ENCODE assay signal across 19 cellular contexts in genomic region chr16:5069048-5069447, GRCh38. TPM values are rescaled to one million over a fixed set of nuclear protein-coding genes. Genes with fewer than 3 reads are reported as not detected.
A peak's percentile ranks its signal among the peaks of the same experiment; 100 is the strongest.
DNase-seq lines count a peak whose midpoint lies in the region; ATAC-seq, FAIRE-seq and TF ChIP-seq lines count a peak whose summit lies in the region.
"Had no signal": no experiment of that assay in that cellular context is flagged by ENCODE, and none has a peak within 500 bp of the region (broad histone marks: within the 10 kb centered on the region; RNA-seq: fewer than 3 reads in every experiment).

No MANE protein-coding gene starts in this region.

- no peak overlapping the region for H3K9ac ChIP-seq in HepG2 (ENCODE audit: insufficient read depth, low read depth, low read length)
- H3K9ac ChIP-seq: GM23248 had no signal

- no peak for DNase-seq in HepG2 (ENCODE audit: low spot score)
- DNase-seq in right lobe of liver, result no peak
- DNase-seq in RWPE2 (ENCODE audit: low spot score), result peak; percentile 18
- DNase-seq in sciatic nerve (ENCODE audit: low spot score), result peak; percentile 19
- no peak for DNase-seq in putamen (ENCODE audit: low spot score)
- DNase-seq in NCI-H748 treated with DMSO at 0.1 percent for 48 hours (lab: John Stamatoyannopoulos, UW), result no peak
- DNase-seq: ACHN; BE2C; C1 segment of cervical spinal cord; Caco-2; CD4-positive, alpha-beta T cell; GM23248; HCEC 1CT had no signal

- intact Hi-C loops in HepG2 (cut with micrococcal nuclease; ENCODE audit: unreplicated experiment), result no loop called here
- intact Hi-C loops in right lobe of liver (cut with DNase I), result no loop called here
- intact Hi-C loops in sciatic nerve (cut with DNase I), result no loop called here

- H3K4me1 ChIP-seq in HepG2 (ENCODE audit: insufficient read depth, low read length) (peaks cover 44% of the 10 kb centered on the region), right lobe of liver (peaks cover 0 to 13% (median 0%) of the 10 kb centered on the region in 4 donors), RWPE2 (ENCODE audit: insufficient read depth, poor library complexity, severe bottlenecking) (peaks cover 4% of the 10 kb centered on the region)
- H3K4me1 ChIP-seq: BE2C had no signal

- no peak overlapping the region for H3K4me3 ChIP-seq in HepG2 (replicated peaks in 1 of 3; ENCODE audit: insufficient read depth in 1 of 3, low read depth in 2 of 3, low read length in 3 of 3)
- no peak overlapping the region for H3K4me3 ChIP-seq in right lobe of liver
- H3K4me3 ChIP-seq in RWPE2 (ENCODE audit: severe bottlenecking), result no peak overlapping the region
- H3K4me3 ChIP-seq: GM23248 had no signal

- TF ChIP-seq CTCF in HepG2 (CRISPR knock-in tag; IDR thresholded peaks at IDR 0.05), result no peak
- TF ChIP-seq CTCF in right lobe of liver (IDR thresholded peaks at IDR 0.05), result no peak
- no peak for TF ChIP-seq CTCF in RWPE2 (IDR thresholded peaks at IDR 0.05; ENCODE audit: poor library complexity, severe bottlenecking)

- H4K20me1 ChIP-seq in HepG2 (ENCODE audit: insufficient read depth, low read length), result no peaks in the 10 kb centered on the region

- H3K9me3 ChIP-seq in HepG2 (ENCODE audit: low read length) (no peaks in the 10 kb centered on the region), right lobe of liver (no peaks in the 10 kb centered on the region), RWPE2 (ENCODE audit: severe bottlenecking) (no peaks in the 10 kb centered on the region)
- H3K9me3 ChIP-seq: BE2C had no signal

- 41% methylated on average over 9 of the region's 9 CpGs for WGBS in HepG2 (ENCODE audit: low lambda C conversion rate)
- 75% methylated on average over 9 of the region's 9 CpGs for WGBS in right lobe of liver (ENCODE audit: insufficient coverage, low coverage, low lambda C conversion rate, missing lambda C conversion rate)

- peaks cover 19% of the 10 kb centered on the region for H3K79me2 ChIP-seq in HepG2 (ENCODE audit: insufficient read depth, low read length)

- no peak for TF ChIP-seq RAD21 in HepG2 (CRISPR knock-in tag; IDR thresholded peaks at IDR 0.05)

- POLR2A ChIA-PET in HepG2 (lab: Yijun Ruan, JAX), result no interaction called here

- no peak for TF ChIP-seq POLR2A in HepG2 (IDR thresholded peaks at IDR 0.05; ENCODE audit: insufficient read depth in 1 of 2, low read depth in 2 of 2, low read length in 2 of 2)
- no peak for TF ChIP-seq POLR2A in right lobe of liver (IDR thresholded peaks at IDR 0.05)

- TF ChIP-seq EP300 in HepG2 (IDR thresholded peaks at IDR 0.05; ENCODE audit: low read depth in 2 of 2, low read length in 2 of 2) (no peak), HepG2 (CRISPR knock-in tag; IDR thresholded peaks at IDR 0.05; ENCODE audit: borderline replicate concordance) (no peak)

- no peak overlapping the region for H2AFZ ChIP-seq in HepG2 (ENCODE audit: low read length)
- H2AFZ ChIP-seq: GM23248 had no signal

- H3K27me3 ChIP-seq in HepG2 (ENCODE audit: control insufficient read depth in 1 of 2, insufficient read depth in 2 of 2, low read length in 2 of 2), result peaks cover 0 to 13% of the 10 kb centered on the region in 2 experiments; a peak in 1 of 5 replicates
- no peaks in the 10 kb centered on the region for H3K27me3 ChIP-seq in right lobe of liver
- H3K27me3 ChIP-seq in RWPE2 (ENCODE audit: insufficient read depth, poor library complexity, severe bottlenecking), result no peaks in the 10 kb centered on the region

- CTCF ChIA-PET in HepG2 (lab: Yijun Ruan, JAX; ENCODE audit: low intra/inter-chr PET ratio, low total read pairs), result no interaction called here

- no peak for ATAC-seq in HepG2
- ATAC-seq in right lobe of liver, result no peak
- no peak for ATAC-seq in RWPE2 (ENCODE audit: low read depth)
- no peak for ATAC-seq in sciatic nerve

- FAIRE-seq in HepG2 (lab: Jason Lieb, UNC), result no peak
- FAIRE-seq: D721Med, G401.6, GM12891, GM18507 had no signal

- no TSS peak for BruUV-seq in HepG2 (replicated peaks; lab: Mats Ljungman, UMichigan)

- no peak overlapping the region for H3K4me2 ChIP-seq in HepG2 (ENCODE audit: low read depth, low read length)

- H3K36me3 ChIP-seq in HepG2 (replicated peaks in 1 of 2; ENCODE audit: control insufficient read depth in 1 of 2, insufficient read depth in 2 of 2, low read length in 2 of 2) (peaks cover 0 to 6% of the 10 kb centered on the region in 2 experiments; a peak in 3 of 5 replicates), right lobe of liver (no peaks in the 10 kb centered on the region), RWPE2 (ENCODE audit: low read depth) (peaks cover 12% of the 10 kb centered on the region)
- H3K36me3 ChIP-seq: BE2C had no signal

- in situ Hi-C loops in HepG2 (cut with HindIII; ENCODE audit: extremely low pct_ligation_motif_present, low pct_unique_long_range_greater_than_20kb), result no loop called here

- H3K27ac ChIP-seq in HepG2 (ENCODE audit: extremely low read length, insufficient read depth, low read length) (no peak overlapping the region), right lobe of liver (no peak overlapping the region), RWPE2 (ENCODE audit: poor library complexity, severe bottlenecking) (no peak overlapping the region)
- H3K27ac ChIP-seq: GM23248 had no signal

RNA-seq across cellular contexts. Expression of gene ALG1, which starts 2.6 kb away (rescaled TPM):
- total RNA-seq in HepG2 (2016; rRNA removed; fragmentation: Illumina TruSeq; extraction: Trizol), result 39.6 and 75.6 TPM in 2 replicates
- total RNA-seq in HepG2 (2016; cell fraction: cytosol; rRNA removed; fragmentation: Illumina TruSeq; extraction: Trizol; ENCODE audit: low read depth), result 7.6 and 8.9 TPM in 2 replicates
- 38.5 and 76.0 TPM in 2 replicates for total RNA-seq in HepG2 (2016; cell fraction: insoluble cytoplasmic fraction; rRNA removed; fragmentation: Illumina TruSeq; extraction: Trizol)
- 14.3 and 16.3 TPM in 2 replicates for total RNA-seq in HepG2 (2016; cell fraction: membrane; rRNA removed; fragmentation: Illumina TruSeq; extraction: Trizol)
- 78.0 and 84.8 TPM in 2 replicates for total RNA-seq in HepG2 (2016; cell fraction: nucleus; rRNA removed; fragmentation: Illumina TruSeq; extraction: Trizol)
- 43.3 and 51.5 TPM in 2 replicates for polyA plus RNA-seq in HepG2 (2011; rRNA removed)
- polyA plus RNA-seq in HepG2 (2011; cell fraction: cytosol; rRNA removed), result 46.0 and 52.0 TPM in 2 replicates
- 37.8 and 40.2 TPM in 2 replicates for polyA plus RNA-seq in HepG2 (2011; cell fraction: nucleus; rRNA removed)
- 25.7 and 31.5 TPM in 2 replicates for polyA plus RNA-seq in HepG2 (2012)
- polyA plus RNA-seq in HepG2 (2016; cell fraction: cytosol; fragmentation: Illumina TruSeq; extraction: Trizol; ENCODE audit: low read depth), result 6.3 and 6.5 TPM in 2 replicates
- 36.3 and 37.9 TPM in 2 replicates for polyA plus RNA-seq in HepG2 (2016; cell fraction: insoluble cytoplasmic fraction; fragmentation: Illumina TruSeq; extraction: Trizol; ENCODE audit: low read depth)
- polyA plus RNA-seq in HepG2 (2016; cell fraction: membrane; fragmentation: Illumina TruSeq; extraction: Trizol; ENCODE audit: low read depth), result 10.1 and 11.8 TPM in 2 replicates
- polyA plus RNA-seq in HepG2 (2016; cell fraction: nucleus; fragmentation: Illumina TruSeq; extraction: Trizol; ENCODE audit: insufficient read depth, low read depth), result 104 and 109 TPM in 2 replicates
- polyA minus RNA-seq in HepG2 (2011; rRNA and poly(A)+ RNA removed; ENCODE audit: low replicate concordance), result 135 and 161 TPM in 2 replicates
- polyA minus RNA-seq in HepG2 (2011; cell fraction: cytosol; rRNA and poly(A)+ RNA removed), result 28.6 and 36.3 TPM in 2 replicates
- polyA minus RNA-seq in HepG2 (2011; cell fraction: nucleus; rRNA and poly(A)+ RNA removed), result 50.0 and 65.8 TPM in 2 replicates
- 10 to 100 TPM; 16.0 to 28.0 (median 16.9) TPM for total RNA-seq in right lobe of liver
- total RNA-seq in sciatic nerve, result 15.8 TPM

RNA-seq across cellular contexts. Expression of gene C16orf89, which starts 3.3 kb away (rescaled TPM):
- total RNA-seq in HepG2 (2016; rRNA removed; fragmentation: Illumina TruSeq; extraction: Trizol) (0.97 and 1.9 TPM in 2 replicates), right lobe of liver (not detected), sciatic nerve (44.3 TPM)
- 0.61 and 0.79 TPM in 2 replicates for total RNA-seq in HepG2 (2016; cell fraction: cytosol; rRNA removed; fragmentation: Illumina TruSeq; extraction: Trizol; ENCODE audit: low read depth)
- 0.45 and 1.1 TPM in 2 replicates for total RNA-seq in HepG2 (2016; cell fraction: insoluble cytoplasmic fraction; rRNA removed; fragmentation: Illumina TruSeq; extraction: Trizol)
- 0.76 and 1.0 TPM in 2 replicates for total RNA-seq in HepG2 (2016; cell fraction: membrane; rRNA removed; fragmentation: Illumina TruSeq; extraction: Trizol)
- 0.72 and 0.78 TPM in 2 replicates for total RNA-seq in HepG2 (2016; cell fraction: nucleus; rRNA removed; fragmentation: Illumina TruSeq; extraction: Trizol)
- polyA plus RNA-seq in HepG2 (2011; rRNA removed), result 2.8 and 3.4 TPM in 2 replicates
- polyA plus RNA-seq in HepG2 (2011; cell fraction: cytosol; rRNA removed), result 2.8 TPM in 2 replicates
- polyA plus RNA-seq in HepG2 (2011; cell fraction: nucleus; rRNA removed), result 1.3 and 1.4 TPM in 2 replicates
- 1.7 and 2.7 TPM in 2 replicates for polyA plus RNA-seq in HepG2 (2012)
- polyA plus RNA-seq in HepG2 (2016; cell fraction: cytosol; fragmentation: Illumina TruSeq; extraction: Trizol; ENCODE audit: low read depth), result 0.58 and 0.68 TPM in 2 replicates
- 0.85 and 1.2 TPM in 2 replicates for polyA plus RNA-seq in HepG2 (2016; cell fraction: insoluble cytoplasmic fraction; fragmentation: Illumina TruSeq; extraction: Trizol; ENCODE audit: low read depth)
- polyA plus RNA-seq in HepG2 (2016; cell fraction: membrane; fragmentation: Illumina TruSeq; extraction: Trizol; ENCODE audit: low read depth), result 0.71 and 0.81 TPM in 2 replicates
- 1.4 and 2.1 TPM in 2 replicates for polyA plus RNA-seq in HepG2 (2016; cell fraction: nucleus; fragmentation: Illumina TruSeq; extraction: Trizol; ENCODE audit: insufficient read depth, low read depth)
- polyA minus RNA-seq in HepG2 (2011; rRNA and poly(A)+ RNA removed; ENCODE audit: low replicate concordance), result 1.0 TPM in 1 of 2 replicates, not detected in the other
- 0.89 and 1.1 TPM in 2 replicates for polyA minus RNA-seq in HepG2 (2011; cell fraction: cytosol; rRNA and poly(A)+ RNA removed)
- polyA minus RNA-seq in HepG2 (2011; cell fraction: nucleus; rRNA and poly(A)+ RNA removed), result 0.50 and 0.90 TPM in 2 replicates
- total RNA-seq: A172; Caco-2; CD4-positive, alpha-beta T cell; GM23248; HT-29 had no signal
- polyA plus RNA-seq: GM23248 had no signal

RNA-seq across cellular contexts. Expression of gene EEF2KMT, which starts 28.5 kb away (rescaled TPM):
- total RNA-seq in HepG2 (2016; rRNA removed; fragmentation: Illumina TruSeq; extraction: Trizol), result 26.9 and 33.3 TPM in 2 replicates
- total RNA-seq in HepG2 (2016; cell fraction: cytosol; rRNA removed; fragmentation: Illumina TruSeq; extraction: Trizol; ENCODE audit: low read depth), result 23.3 and 24.2 TPM in 2 replicates
- 26.7 and 30.7 TPM in 2 replicates for total RNA-seq in HepG2 (2016; cell fraction: insoluble cytoplasmic fraction; rRNA removed; fragmentation: Illumina TruSeq; extraction: Trizol)
- 31.8 and 38.4 TPM in 2 replicates for total RNA-seq in HepG2 (2016; cell fraction: membrane; rRNA removed; fragmentation: Illumina TruSeq; extraction: Trizol)
- total RNA-seq in HepG2 (2016; cell fraction: nucleus; rRNA removed; fragmentation: Illumina TruSeq; extraction: Trizol), result 15.9 and 16.1 TPM in 2 replicates
- 10.7 and 16.4 TPM in 2 replicates for polyA plus RNA-seq in HepG2 (2011; rRNA removed)
- 8.7 and 11.7 TPM in 2 replicates for polyA plus RNA-seq in HepG2 (2011; cell fraction: cytosol; rRNA removed)
- polyA plus RNA-seq in HepG2 (2011; cell fraction: nucleus; rRNA removed), result 16.8 and 18.0 TPM in 2 replicates
- polyA plus RNA-seq in HepG2 (2012), result 14.7 and 16.8 TPM in 2 replicates
- polyA plus RNA-seq in HepG2 (2016; cell fraction: cytosol; fragmentation: Illumina TruSeq; extraction: Trizol; ENCODE audit: low read depth), result 29.8 and 33.9 TPM in 2 replicates
- 34.1 and 37.4 TPM in 2 replicates for polyA plus RNA-seq in HepG2 (2016; cell fraction: insoluble cytoplasmic fraction; fragmentation: Illumina TruSeq; extraction: Trizol; ENCODE audit: low read depth)
- 33.8 and 34.3 TPM in 2 replicates for polyA plus RNA-seq in HepG2 (2016; cell fraction: membrane; fragmentation: Illumina TruSeq; extraction: Trizol; ENCODE audit: low read depth)
- polyA plus RNA-seq in HepG2 (2016; cell fraction: nucleus; fragmentation: Illumina TruSeq; extraction: Trizol; ENCODE audit: insufficient read depth, low read depth), result 21.5 and 26.9 TPM in 2 replicates
- 20.0 and 23.0 TPM in 2 replicates for polyA minus RNA-seq in HepG2 (2011; rRNA and poly(A)+ RNA removed; ENCODE audit: low replicate concordance)
- polyA minus RNA-seq in HepG2 (2011; cell fraction: cytosol; rRNA and poly(A)+ RNA removed), result 6.0 and 6.5 TPM in 2 replicates
- 10.3 and 11.7 TPM in 2 replicates for polyA minus RNA-seq in HepG2 (2011; cell fraction: nucleus; rRNA and poly(A)+ RNA removed)
- 10 to 100 TPM in 1 of 6 experiments, 1 to 10 TPM in 5; 6.0 to 10.8 (median 7.4) TPM for total RNA-seq in right lobe of liver
- total RNA-seq in sciatic nerve, result 7.8 TPM

RNA-seq across cellular contexts. Expression of gene NAGPA, which starts 35.3 kb away (rescaled TPM):
- 29.8 and 60.3 TPM in 2 replicates for total RNA-seq in HepG2 (2016; rRNA removed; fragmentation: Illumina TruSeq; extraction: Trizol)
- total RNA-seq in HepG2 (2016; cell fraction: cytosol; rRNA removed; fragmentation: Illumina TruSeq; extraction: Trizol; ENCODE audit: low read depth), result 10.2 and 12.2 TPM in 2 replicates
- 25.3 and 59.7 TPM in 2 replicates for total RNA-seq in HepG2 (2016; cell fraction: insoluble cytoplasmic fraction; rRNA removed; fragmentation: Illumina TruSeq; extraction: Trizol)
- 19.0 and 22.6 TPM in 2 replicates for total RNA-seq in HepG2 (2016; cell fraction: membrane; rRNA removed; fragmentation: Illumina TruSeq; extraction: Trizol)
- total RNA-seq in HepG2 (2016; cell fraction: nucleus; rRNA removed; fragmentation: Illumina TruSeq; extraction: Trizol), result 58.3 and 69.4 TPM in 2 replicates
- 27.1 and 31.6 TPM in 2 replicates for polyA plus RNA-seq in HepG2 (2011; rRNA removed)
- 28.0 and 43.3 TPM in 2 replicates for polyA plus RNA-seq in HepG2 (2011; cell fraction: cytosol; rRNA removed)
- 119 and 135 TPM in 2 replicates for polyA plus RNA-seq in HepG2 (2011; cell fraction: nucleus; rRNA removed)
- 20.6 and 22.0 TPM in 2 replicates for polyA plus RNA-seq in HepG2 (2012)
- polyA plus RNA-seq in HepG2 (2016; cell fraction: cytosol; fragmentation: Illumina TruSeq; extraction: Trizol; ENCODE audit: low read depth), result 7.6 and 9.3 TPM in 2 replicates
- 24.9 and 27.9 TPM in 2 replicates for polyA plus RNA-seq in HepG2 (2016; cell fraction: insoluble cytoplasmic fraction; fragmentation: Illumina TruSeq; extraction: Trizol; ENCODE audit: low read depth)
- 15.1 and 16.1 TPM in 2 replicates for polyA plus RNA-seq in HepG2 (2016; cell fraction: membrane; fragmentation: Illumina TruSeq; extraction: Trizol; ENCODE audit: low read depth)
- 111 and 120 TPM in 2 replicates for polyA plus RNA-seq in HepG2 (2016; cell fraction: nucleus; fragmentation: Illumina TruSeq; extraction: Trizol; ENCODE audit: insufficient read depth, low read depth)
- 13.4 and 91.3 TPM in 2 replicates for polyA minus RNA-seq in HepG2 (2011; rRNA and poly(A)+ RNA removed; ENCODE audit: low replicate concordance)
- polyA minus RNA-seq in HepG2 (2011; cell fraction: cytosol; rRNA and poly(A)+ RNA removed), result 24.6 and 30.4 TPM in 2 replicates
- polyA minus RNA-seq in HepG2 (2011; cell fraction: nucleus; rRNA and poly(A)+ RNA removed), result 41.9 and 43.5 TPM in 2 replicates
- total RNA-seq in right lobe of liver, result 10 to 100 TPM in 2 of 6 experiments, 1 to 10 TPM in 4; 6.6 to 22.1 (median 8.4) TPM
- 11.5 TPM for total RNA-seq in sciatic nerve

Comparison
In these comparisons a context has a peak if more than half of its experiments do, and no peak if none do; other contexts are left out.
1. DNase-seq: peak in RWPE2 (single experiment) and sciatic nerve (single experiment); none in HepG2 (single experiment), right lobe of liver (0 of 3), putamen (single experiment) and NCI-H748 treated with DMSO at 0.1 percent for 48 hours (single experiment).
2. RNA of gene C16orf89, which starts 3.3 kb away (total RNA-seq): 44.3 TPM in sciatic nerve (single experiment); 0.45 to 1.9 TPM in HepG2 and not detected in right lobe of liver; every median in the first group is over 10 times any median in the second.